ENCODE assay signal across 8 cellular contexts in the genomic region with DNA sequence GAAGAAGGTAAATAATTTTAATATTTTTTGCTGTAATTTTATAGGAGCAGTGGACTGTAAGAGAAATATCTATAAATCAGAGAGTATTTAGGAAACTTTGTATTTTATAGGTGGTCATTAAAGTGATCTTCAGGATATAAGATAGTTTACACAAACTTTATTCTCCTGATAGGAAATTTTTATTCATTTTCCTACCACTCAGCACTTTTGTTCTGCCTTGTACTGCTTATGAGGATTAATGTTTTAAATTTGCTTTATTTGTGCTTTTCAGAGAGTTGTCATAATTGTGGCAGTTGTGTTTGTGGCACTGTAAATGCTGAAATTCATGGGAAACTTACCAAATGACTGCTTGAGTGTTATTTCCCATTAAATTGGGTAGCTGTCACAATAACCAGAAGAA.
"Had no signal": no experiment of that assay in that cellular context is flagged by ENCODE, and none has a peak within 500 bp of the region (broad histone marks: within the 10 kb centered on the region; RNA-seq: fewer than 3 reads in every experiment).

No MANE protein-coding gene starts in this region.

- H3K4me2 ChIP-seq: GM23338 had no signal

- H3K4me3 Mint-ChIP-seq: GM23338, H9, IgD-negative memory B cell had no signal

- FAIRE-seq: H1, H54 had no signal

- H2AFZ ChIP-seq: GM23338 had no signal

- DNase-seq: H9, HCEC 1CT, KG1 had no signal

- ATAC-seq: GM23338 had no signal

- H3K9me3 Mint-ChIP-seq: GM23338, H9, IgD-negative memory B cell had no signal

- H3K27ac ChIP-seq: HL-60 had no signal

- H3K27ac Mint-ChIP-seq: GM23338, H9, IgD-negative memory B cell had no signal

- H3K27me3 Mint-ChIP-seq: IgD-negative memory B cell had no signal

- H3K4me3 ChIP-seq: GM23338 had no signal
